ENCODE assay signal across 8 cellular contexts in the genomic region with DNA sequence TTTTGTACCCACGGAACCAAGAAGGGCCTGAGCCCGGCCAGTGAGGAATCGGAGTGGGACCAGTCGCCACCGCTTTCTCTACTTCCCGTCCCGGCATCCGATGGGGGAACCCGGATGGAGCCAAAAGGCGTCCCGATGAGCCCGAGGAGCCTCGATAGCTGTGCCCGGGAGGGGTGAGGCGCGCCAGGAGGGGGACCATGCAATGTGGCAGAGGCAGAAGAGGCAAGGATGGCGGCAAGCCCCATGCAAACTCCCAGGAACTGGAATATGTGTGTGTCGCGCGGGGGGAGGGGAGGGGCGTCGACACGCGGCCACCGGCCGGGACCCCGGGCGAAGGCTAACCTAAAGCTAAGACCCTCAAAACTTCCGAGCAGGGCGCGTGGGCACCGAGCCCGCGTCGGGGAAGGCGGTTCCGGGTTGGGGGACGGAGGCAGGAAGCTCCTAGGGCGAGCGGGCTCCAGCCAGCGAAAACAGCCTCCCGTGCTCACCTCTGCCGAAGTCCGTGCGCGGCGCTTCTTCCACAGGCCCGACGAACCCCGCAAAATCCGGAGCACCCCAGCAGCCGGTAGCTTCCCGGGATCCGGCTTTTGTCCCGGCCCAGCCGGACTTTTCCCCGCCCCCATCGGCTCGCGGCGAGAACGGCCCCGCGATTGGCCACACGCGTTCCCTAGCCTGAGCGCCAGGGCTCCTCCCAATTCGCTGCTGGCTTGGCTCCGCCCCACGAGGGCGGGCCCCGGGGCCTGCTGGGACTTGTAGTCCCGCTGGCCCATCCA. TPM values are rescaled to one million over a fixed set of nuclear protein-coding genes. Genes with fewer than 3 reads are reported as not detected.
DNase-seq lines count a peak whose midpoint lies in the region; ATAC-seq and TF ChIP-seq lines count a peak whose summit lies in the region.

A gene (minus strand): TSS at position 560 of the 773 bp plus-strand sequence. CDS start 5,078 bp downstream, outside the sequence.

- H3K27me3 Mint-ChIP-seq in activated CD4-positive, alpha-beta T cell treated with anti-CD3 and anti-CD28 coated beads for 36 hours = no peaks in the 10 kb centered on the region

- POLR2A ChIA-PET in activated CD4-positive, alpha-beta T cell treated with anti-CD3 and anti-CD28 coated beads for 36 hours (lab: Charles Lee) = interaction anchor here (0.6 to 2.3 kb wide), 9 partner anchors 11 to 229 kb away, joined by 3 to 14 read pairs (median 4); a partner anchor contains a TSS

- peaks cover 6% of the 10 kb centered on the region for H3K36me3 Mint-ChIP-seq in activated CD4-positive, alpha-beta T cell treated with anti-CD3 and anti-CD28 coated beads for 36 hours (ENCODE audit: low read depth)

- peak within 1 kb of the TSS; percentile 80 for H3K27ac Mint-ChIP-seq in activated CD4-positive, alpha-beta T cell treated with anti-CD3 and anti-CD28 coated beads for 36 hours

- peak within 1 kb of the TSS; percentile 95 for H3K4me3 ChIP-seq in choroid plexus epithelial cell (ENCODE audit: low read depth, low read length)

- H3K4me1 Mint-ChIP-seq in activated CD4-positive, alpha-beta T cell treated with anti-CD3 and anti-CD28 coated beads for 36 hours = peaks cover 37% of the 10 kb centered on the region

- ATAC-seq in GM19035 (IDR thresholded peaks at IDR 0.05; ENCODE audit: unreplicated experiment) (peak; percentile 92), HG03354 (IDR thresholded peaks at IDR 0.05; ENCODE audit: poor library complexity, severe bottlenecking, unreplicated experiment) (peak; percentile 89)
- ATAC-seq in activated CD4-positive, alpha-beta T cell treated with anti-CD3 and anti-CD28 coated beads for 36 hours = peak; percentile 99

- TF ChIP-seq CTCF in AG09319 (IDR thresholded peaks at IDR 0.05; ENCODE audit: low read depth, low read length) (no peak), choroid plexus epithelial cell (conservative IDR thresholded peaks at IDR 0.05; ENCODE audit: low read depth, low read length) (no peak)

- H3K4me3 Mint-ChIP-seq in activated CD4-positive, alpha-beta T cell treated with anti-CD3 and anti-CD28 coated beads for 36 hours = peak within 1 kb of the TSS; percentile 90

- DNase-seq in AG09319 (ENCODE audit: extremely low read depth, low read depth) (peak; percentile 90), NCI-H460 (ENCODE audit: extremely low read depth, low read depth) (peak; percentile 96), choroid plexus epithelial cell (ENCODE audit: low read depth) (peak; percentile 98), kidney tubule cell (ENCODE audit: low spot score) (peak; percentile 98)
- peak; percentile 98 for DNase-seq in activated CD4-positive, alpha-beta T cell treated with anti-CD3 and anti-CD28 coated beads for 36 hours
- peak; percentile 87 to 97 (median 90) for DNase-seq in stimulated activated CD4-positive, alpha-beta T cell treated with anti-CD3 and anti-CD28 coated beads, Interleukin-1b, Interleukin-23, amount 100 ng/mL, for 24 hours (ENCODE audit: low read depth in 4 of 4, low spot score in 1 of 4)

- intact Hi-C loops in activated CD4-positive, alpha-beta T cell treated with anti-CD3 and anti-CD28 coated beads for 36 hours (cut with DNase I, micrococcal nuclease) = loop anchor here (1.0 to 5.0 kb wide), 12 partner anchors 12 to 1101 kb away; a partner anchor contains a TSS

- no peaks in the 10 kb centered on the region for H3K9me3 Mint-ChIP-seq in activated CD4-positive, alpha-beta T cell treated with anti-CD3 and anti-CD28 coated beads for 36 hours (ENCODE audit: low read depth)

- CTCF ChIA-PET in activated CD4-positive, alpha-beta T cell treated with anti-CD3 and anti-CD28 coated beads for 36 hours (lab: Charles Lee) = interaction anchor here (0.7 to 3.8 kb wide), 6 partner anchors 10 to 762 kb away, joined by 3 to 25 read pairs (median 3); a partner anchor contains a TSS

RNA-seq across cellular contexts. Expression of the gene that starts here (rescaled TPM):
- total RNA-seq in NCI-H460 (2014; rRNA removed; shearing (Covaris generic)) = 100 and 114 TPM in 2 replicates
- 123 and 167 TPM in 2 replicates for polyA plus RNA-seq in NCI-H460 (2014; cell fraction: nucleus; rRNA removed)
- total RNA-seq in activated CD4-positive, alpha-beta T cell treated with anti-CD3 and anti-CD28 coated beads for 36 hours = 100 to 1,000 TPM; 189 to 192 TPM

Comparison
In these comparisons a context has a peak if more than half of its experiments do, and no peak if none do; other contexts are left out.
1. Peak in every context shown above with its lines: DNase-seq, ATAC-seq and H3K4me3 ChIP-seq.